ENCODE assay signal across 10 cellular contexts in the genomic region with DNA sequence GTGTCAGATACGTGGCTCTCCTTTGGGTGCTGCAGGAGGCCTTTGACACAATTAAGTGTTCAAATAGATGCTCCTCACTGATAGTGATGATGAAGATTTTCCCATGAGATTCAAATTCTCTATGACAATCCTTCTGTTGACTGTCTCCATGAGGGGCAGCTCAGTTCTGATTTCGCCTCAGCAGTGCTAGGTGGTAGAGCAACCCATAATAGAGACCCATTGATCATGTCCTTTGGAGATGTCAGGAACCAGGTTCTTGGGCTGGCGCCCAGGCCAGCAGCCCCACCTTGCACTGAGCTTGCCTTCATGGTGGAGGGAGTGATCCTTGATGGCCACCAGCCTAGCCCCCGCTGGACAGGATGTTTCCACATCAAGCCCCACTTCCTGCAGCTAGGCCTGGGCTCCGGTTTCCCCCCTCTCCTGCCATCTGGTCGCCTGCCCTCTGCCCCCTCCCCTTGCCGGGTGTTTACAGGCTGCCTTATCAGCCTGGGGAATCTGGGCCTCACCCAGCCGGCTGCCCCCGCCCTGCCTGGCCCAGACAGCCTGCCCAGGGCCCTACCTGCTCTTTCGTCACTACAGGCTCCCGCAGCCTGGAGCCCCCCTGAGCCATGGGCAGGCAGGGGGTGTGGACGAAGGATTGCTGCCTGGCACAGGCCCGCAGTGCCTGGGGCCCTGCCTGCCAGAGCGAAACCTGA. TPM values are rescaled to one million over a fixed set of nuclear protein-coding genes. Genes with fewer than 3 reads are reported as not detected.
A peak's percentile ranks its signal among the peaks of the same experiment; 100 is the strongest.
DNase-seq lines count a peak whose midpoint lies in the region; ATAC-seq and TF ChIP-seq lines count a peak whose summit lies in the region.
"Had no signal": no experiment of that assay in that cellular context is flagged by ENCODE, and none has a peak within 500 bp of the region (broad histone marks: within the 10 kb centered on the region; RNA-seq: fewer than 3 reads in every experiment).

No MANE protein-coding gene starts in this region.

- H3K36me3 Mint-ChIP-seq in CD4-positive, alpha-beta T cell (ENCODE audit: low read depth), result peaks cover 4% of the 10 kb centered on the region
- no peaks in the 10 kb centered on the region for H3K36me3 Mint-ChIP-seq in activated naive CD4-positive, alpha-beta T cell treated with anti-CD3 and anti-CD28 coated beads, Interleukin-2, amount 50 U/mL, for 24 hours

- no peaks in the 10 kb centered on the region for H3K9me3 ChIP-seq in CD4-positive, alpha-beta T cell (ENCODE audit: control insufficient read depth, low read length)
- H3K9me3 ChIP-seq in lung (ENCODE audit: control insufficient read depth in 2 of 2, insufficient read depth in 1 of 2, low read length in 1 of 2), result no peaks in the 10 kb centered on the region

- H3K27me3 Mint-ChIP-seq in CD4-positive, alpha-beta T cell, result no peaks in the 10 kb centered on the region
- no peaks in the 10 kb centered on the region for H3K27me3 Mint-ChIP-seq in activated naive CD4-positive, alpha-beta T cell treated with anti-CD3 and anti-CD28 coated beads, Interleukin-2, amount 50 U/mL, for 24 hours

- no peaks in the 10 kb centered on the region for H3K36me3 ChIP-seq in lung (ENCODE audit: control insufficient read depth in 2 of 2, insufficient read depth in 2 of 2, low read length in 2 of 2)

- WGBS in lung, 2 donors, result 23 to 42% methylated on average over 11 to 14 of the region's 14 CpGs

- H3K4me3 ChIP-seq in lung, result no peak overlapping the region
- H3K4me3 ChIP-seq: coronary artery had no signal

- no peaks in the 10 kb centered on the region for H3K9me3 Mint-ChIP-seq in CD4-positive, alpha-beta T cell
- no peaks in the 10 kb centered on the region for H3K9me3 Mint-ChIP-seq in activated naive CD4-positive, alpha-beta T cell treated with anti-CD3 and anti-CD28 coated beads, Interleukin-2, amount 50 U/mL, for 24 hours

- H3K4me1 Mint-ChIP-seq in CD4-positive, alpha-beta T cell (ENCODE audit: low read depth), result peaks cover 66% of the 10 kb centered on the region
- peaks cover 61% of the 10 kb centered on the region for H3K4me1 Mint-ChIP-seq in activated naive CD4-positive, alpha-beta T cell treated with anti-CD3 and anti-CD28 coated beads, Interleukin-2, amount 50 U/mL, for 24 hours
- H3K4me1 Mint-ChIP-seq: neural crest cell had no signal

- H3K27ac Mint-ChIP-seq in CD4-positive, alpha-beta T cell, result peak overlapping the region; percentile 86
- H3K27ac Mint-ChIP-seq in activated naive CD4-positive, alpha-beta T cell treated with anti-CD3 and anti-CD28 coated beads, Interleukin-2, amount 50 U/mL, for 24 hours, result peak overlapping the region; percentile 70

- H3K4me3 Mint-ChIP-seq in CD4-positive, alpha-beta T cell, result peak overlapping the region; percentile 38
- peak overlapping the region; percentile 65 for H3K4me3 Mint-ChIP-seq in activated naive CD4-positive, alpha-beta T cell treated with anti-CD3 and anti-CD28 coated beads, Interleukin-2, amount 50 U/mL, for 24 hours
- H3K4me3 Mint-ChIP-seq: neural crest cell had no signal

- intact Hi-C loops in CD4-positive, alpha-beta T cell (cut with DNase I, micrococcal nuclease), result no loop called here

- H3K4me1 ChIP-seq in lung (ENCODE audit: control insufficient read depth in 2 of 2, insufficient read depth in 2 of 2, low read length in 2 of 2), result peaks cover 4 to 16% of the 10 kb centered on the region in 2 donors

- peak overlapping the region; percentile 56 for H3K27ac ChIP-seq in CD4-positive, alpha-beta T cell (ENCODE audit: low read depth, low read length)
- H3K27ac ChIP-seq in lung (ENCODE audit: low read depth in 1 of 2, low read length in 1 of 2), result peak overlapping the region in 1 of 2 donors; percentile 23

- peak in 6 of 10 experiments; percentile 21 to 64 (median 42) for DNase-seq in CD4-positive, alpha-beta T cell
- DNase-seq in NCI-H146 treated with DMSO at 0.1 percent for 48 hours (lab: John Stamatoyannopoulos, UW; ENCODE audit: unreplicated experiment) (peak; percentile 8), lung (ENCODE audit: low spot score) (no peak), SKM-1 (lab: John Stamatoyannopoulos, UW; ENCODE audit: unreplicated experiment) (no peak)

- H3K27me3 ChIP-seq in CD4-positive, alpha-beta T cell (ENCODE audit: control insufficient read depth, insufficient read depth, low read length), result no peaks in the 10 kb centered on the region
- no peaks in the 10 kb centered on the region for H3K27me3 ChIP-seq in lung (ENCODE audit: control insufficient read depth, insufficient read depth)

- no peak for TF ChIP-seq CTCF in CD4-positive, alpha-beta T cell (IDR thresholded peaks at IDR 0.05)
- TF ChIP-seq CTCF in lung (IDR thresholded peaks at IDR 0.05; ENCODE audit: control extremely low read depth, extremely low read depth), result no peak

- POLR2A ChIA-PET in CD4-positive, alpha-beta T cell (lab: Charles Lee), result interaction anchor here (2.0 to 3.0 kb wide), 2 partner anchors 13 to 24 kb away, joined by 7 to 11 read pairs; no protein-coding TSS in a partner anchor

- CTCF ChIA-PET in CD4-positive, alpha-beta T cell (lab: Charles Lee), result interaction anchor here (1.1 to 1.4 kb wide), 2 partner anchors 11 to 18 kb away, joined by 3 to 6 read pairs; no protein-coding TSS in a partner anchor

- peak; percentile 88 for ATAC-seq in CD4-positive, alpha-beta T cell (ENCODE audit: poor library complexity)
- ATAC-seq in lung (ENCODE audit: insufficient read depth, low FRiP score), result peak; percentile 64
- ATAC-seq in GM19463 (IDR thresholded peaks at IDR 0.05; ENCODE audit: unreplicated experiment), result no peak
- no peak for ATAC-seq in HG02973 (IDR thresholded peaks at IDR 0.05; ENCODE audit: unreplicated experiment)
- no peak for ATAC-seq in HG03457 (IDR thresholded peaks at IDR 0.05; ENCODE audit: unreplicated experiment)

RNA-seq across cellular contexts. Expression of gene ELF4, which starts 12.6 kb away (rescaled TPM):
- 10 to 100 TPM; 17.3 to 17.4 TPM for total RNA-seq in CD4-positive, alpha-beta T cell
- 10 to 100 TPM; 12.6 to 20.2 TPM for total RNA-seq in lung
- polyA plus RNA-seq in lung, result 10 to 100 TPM in 1 of 2 donors, 1 to 10 TPM in 1; 5.9 to 24.5 TPM

Comparison
In these comparisons a context has a peak if more than half of its experiments do, and no peak if none do; other contexts are left out.
1. ATAC-seq: peak in CD4-positive, alpha-beta T cell (single experiment) and lung (single experiment); none in GM19463 (single experiment), HG02973 (single experiment) and HG03457 (single experiment).
2. DNase-seq: peak in CD4-positive, alpha-beta T cell (6 of 10) and NCI-H146 treated with DMSO at 0.1 percent for 48 hours (single experiment); none in lung (single experiment) and SKM-1 (single experiment).